In the genomic region with DNA sequence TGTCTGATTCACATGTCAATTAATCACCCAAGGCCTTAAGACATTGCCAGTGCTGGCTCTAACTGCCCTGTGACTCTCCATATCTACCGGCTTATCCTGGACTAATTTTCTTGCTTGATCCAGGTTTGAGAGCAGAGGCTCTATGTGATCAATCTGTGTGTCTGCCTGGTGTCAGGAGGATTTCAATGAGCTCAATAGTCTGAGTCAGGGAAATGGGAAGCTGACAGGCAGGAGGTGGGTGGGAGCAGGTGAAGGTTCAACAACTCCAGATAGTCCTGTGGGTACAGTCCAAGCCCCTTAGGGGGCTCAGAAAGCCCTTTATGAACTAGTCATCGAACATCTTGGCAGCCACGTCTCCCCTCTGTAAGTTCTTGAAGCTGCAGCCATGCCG, we compare ENCODE assay signal across 1 cellular context.
TF ChIP-seq lines count a peak whose summit lies in the region.

No MANE protein-coding gene starts in this region.

TF ChIP-seq in GM23338, 12 proteins besides CTCF, POLR2A, EP300 and RAD21:
- TF ChIP-seq, protein P1, sequence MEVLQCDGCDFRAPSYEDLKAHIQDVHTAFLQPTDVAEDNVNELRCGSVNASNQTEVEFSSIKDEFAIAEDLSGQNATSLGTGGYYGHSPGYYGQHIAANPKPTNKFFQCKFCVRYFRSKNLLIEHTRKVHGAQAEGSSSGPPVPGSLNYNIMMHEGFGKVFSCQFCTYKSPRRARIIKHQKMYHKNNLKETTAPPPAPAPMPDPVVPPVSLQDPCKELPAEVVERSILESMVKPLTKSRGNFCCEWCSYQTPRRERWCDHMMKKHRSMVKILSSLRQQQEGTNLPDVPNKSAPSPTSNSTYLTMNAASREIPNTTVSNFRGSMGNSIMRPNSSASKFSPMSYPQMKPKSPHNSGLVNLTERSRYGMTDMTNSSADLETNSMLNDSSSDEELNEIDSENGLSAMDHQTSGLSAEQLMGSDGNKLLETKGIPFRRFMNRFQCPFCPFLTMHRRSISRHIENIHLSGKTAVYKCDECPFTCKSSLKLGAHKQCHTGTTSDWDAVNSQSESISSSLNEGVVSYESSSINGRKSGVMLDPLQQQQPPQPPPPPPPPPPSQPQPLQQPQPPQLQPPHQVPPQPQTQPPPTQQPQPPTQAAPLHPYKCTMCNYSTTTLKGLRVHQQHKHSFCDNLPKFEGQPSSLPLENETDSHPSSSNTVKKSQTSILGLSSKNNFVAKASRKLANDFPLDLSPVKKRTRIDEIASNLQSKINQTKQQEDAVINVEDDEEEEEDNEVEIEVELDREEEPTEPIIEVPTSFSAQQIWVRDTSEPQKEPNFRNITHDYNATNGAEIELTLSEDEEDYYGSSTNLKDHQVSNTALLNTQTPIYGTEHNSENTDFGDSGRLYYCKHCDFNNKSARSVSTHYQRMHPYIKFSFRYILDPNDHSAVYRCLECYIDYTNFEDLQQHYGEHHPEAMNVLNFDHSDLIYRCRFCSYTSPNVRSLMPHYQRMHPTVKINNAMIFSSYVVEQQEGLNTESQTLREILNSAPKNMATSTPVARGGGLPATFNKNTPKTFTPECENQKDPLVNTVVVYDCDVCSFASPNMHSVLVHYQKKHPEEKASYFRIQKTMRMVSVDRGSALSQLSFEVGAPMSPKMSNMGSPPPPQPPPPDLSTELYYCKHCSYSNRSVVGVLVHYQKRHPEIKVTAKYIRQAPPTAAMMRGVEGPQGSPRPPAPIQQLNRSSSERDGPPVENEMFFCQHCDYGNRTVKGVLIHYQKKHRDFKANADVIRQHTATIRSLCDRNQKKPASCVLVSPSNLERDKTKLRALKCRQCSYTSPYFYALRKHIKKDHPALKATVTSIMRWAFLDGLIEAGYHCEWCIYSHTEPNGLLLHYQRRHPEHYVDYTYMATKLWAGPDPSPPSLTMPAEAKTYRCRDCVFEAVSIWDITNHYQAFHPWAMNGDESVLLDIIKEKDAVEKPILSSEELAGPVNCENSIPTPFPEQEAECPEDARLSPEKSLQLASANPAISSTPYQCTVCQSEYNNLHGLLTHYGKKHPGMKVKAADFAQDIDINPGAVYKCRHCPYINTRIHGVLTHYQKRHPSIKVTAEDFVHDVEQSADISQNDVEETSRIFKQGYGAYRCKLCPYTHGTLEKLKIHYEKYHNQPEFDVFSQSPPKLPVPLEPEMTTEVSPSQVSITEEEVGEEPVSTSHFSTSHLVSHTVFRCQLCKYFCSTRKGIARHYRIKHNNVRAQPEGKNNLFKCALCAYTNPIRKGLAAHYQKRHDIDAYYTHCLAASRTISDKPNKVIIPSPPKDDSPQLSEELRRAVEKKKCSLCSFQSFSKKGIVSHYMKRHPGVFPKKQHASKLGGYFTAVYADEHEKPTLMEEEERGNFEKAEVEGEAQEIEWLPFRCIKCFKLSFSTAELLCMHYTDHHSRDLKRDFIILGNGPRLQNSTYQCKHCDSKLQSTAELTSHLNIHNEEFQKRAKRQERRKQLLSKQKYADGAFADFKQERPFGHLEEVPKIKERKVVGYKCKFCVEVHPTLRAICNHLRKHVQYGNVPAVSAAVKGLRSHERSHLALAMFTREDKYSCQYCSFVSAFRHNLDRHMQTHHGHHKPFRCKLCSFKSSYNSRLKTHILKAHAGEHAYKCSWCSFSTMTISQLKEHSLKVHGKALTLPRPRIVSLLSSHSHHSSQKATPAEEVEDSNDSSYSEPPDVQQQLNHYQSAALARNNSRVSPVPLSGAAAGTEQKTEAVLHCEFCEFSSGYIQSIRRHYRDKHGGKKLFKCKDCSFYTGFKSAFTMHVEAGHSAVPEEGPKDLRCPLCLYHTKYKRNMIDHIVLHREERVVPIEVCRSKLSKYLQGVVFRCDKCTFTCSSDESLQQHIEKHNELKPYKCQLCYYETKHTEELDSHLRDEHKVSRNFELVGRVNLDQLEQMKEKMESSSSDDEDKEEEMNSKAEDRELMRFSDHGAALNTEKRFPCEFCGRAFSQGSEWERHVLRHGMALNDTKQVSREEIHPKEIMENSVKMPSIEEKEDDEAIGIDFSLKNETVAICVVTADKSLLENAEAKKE (CRISPR knock-in tag; IDR thresholded peaks at IDR 0.05) = no peak
- TF ChIP-seq EZH2 (IDR thresholded peaks at IDR 0.05; ENCODE audit: low read depth, unreplicated experiment) = no peak
- TF ChIP-seq STAT1 (IDR thresholded peaks at IDR 0.05; ENCODE audit: unreplicated experiment) = no peak
- TF ChIP-seq EZH2phosphoT487 (IDR thresholded peaks at IDR 0.05; ENCODE audit: unreplicated experiment) = no peak
- no peak for TF ChIP-seq NANOG (IDR thresholded peaks at IDR 0.05; ENCODE audit: borderline replicate concordance)
- no peak for TF ChIP-seq ZNF114 (CRISPR knock-in tag; IDR thresholded peaks at IDR 0.05)
- no peak for TF ChIP-seq ETS1 (IDR thresholded peaks at IDR 0.05)
